1 cellular context compared by ENCODE assay signal in the genomic region with DNA sequence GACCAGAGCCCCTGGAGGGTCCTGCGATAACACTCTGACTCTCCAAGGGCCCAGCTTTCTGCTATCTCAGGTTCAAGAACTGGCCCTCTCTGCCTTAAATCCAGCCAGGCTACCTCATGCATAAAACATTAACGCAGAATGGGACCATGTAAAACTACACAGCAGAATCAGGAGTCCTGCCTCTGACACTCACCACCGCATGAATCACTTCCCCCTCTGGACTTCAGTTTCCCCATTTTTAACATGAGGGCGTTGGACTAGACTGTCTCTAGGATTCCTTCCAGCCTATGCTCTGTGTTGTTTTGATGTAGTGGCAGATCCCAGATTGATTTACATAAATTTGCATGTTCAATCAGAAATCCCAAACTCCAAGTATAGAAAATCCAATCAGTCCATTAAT.
A peak's percentile ranks its signal among the peaks of the same experiment; 100 is the strongest.
TF ChIP-seq lines count a peak whose summit lies in the region.

No MANE protein-coding gene starts in this region.

TF ChIP-seq in K562, 482 proteins besides CTCF, POLR2A, EP300 and RAD21:
- TF ChIP-seq, protein P1, sequence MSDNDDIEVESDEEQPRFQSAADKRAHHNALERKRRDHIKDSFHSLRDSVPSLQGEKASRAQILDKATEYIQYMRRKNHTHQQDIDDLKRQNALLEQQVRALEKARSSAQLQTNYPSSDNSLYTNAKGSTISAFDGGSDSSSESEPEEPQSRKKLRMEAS (CRISPR knock-in tag; IDR thresholded peaks at IDR 0.05), result no peak
- TF ChIP-seq SPI1 (IDR thresholded peaks at IDR 0.05; ENCODE audit: borderline replicate concordance, low read depth, low read length), result peak; percentile 44; the same call in 1 of the 2 replicates
